25 cellular contexts compared by ENCODE assay signal in the genomic region with DNA sequence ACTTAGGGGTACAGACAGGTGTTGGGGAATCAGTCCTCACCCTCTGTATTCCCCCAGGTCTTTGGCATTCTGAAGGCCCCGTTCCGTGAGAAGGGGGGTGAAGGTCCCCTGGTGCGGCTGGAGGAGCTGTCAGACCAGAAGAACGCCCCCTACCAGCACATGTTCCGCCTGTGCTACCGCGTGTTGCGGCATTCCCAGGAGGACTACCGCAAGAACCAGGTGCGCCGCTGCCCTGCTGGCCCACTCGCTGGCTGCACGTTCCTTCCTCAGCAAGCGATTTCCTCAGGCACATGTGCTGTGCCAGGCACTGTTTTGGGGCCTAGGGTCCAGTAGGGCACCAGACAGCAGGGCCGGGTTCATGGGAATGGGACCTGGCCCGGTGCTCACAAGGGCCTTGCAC.
"Had no signal": no experiment of that assay in that cellular context is flagged by ENCODE, and none has a peak within 500 bp of the region (broad histone marks: within the 10 kb centered on the region; RNA-seq: fewer than 3 reads in every experiment).

No MANE protein-coding gene starts in this region.

- H3K9me3 ChIP-seq: left ventricle myocardium inferior, mucosa of descending colon, pancreas, psoas muscle, stomach, testis, thyroid gland, transverse colon, upper lobe of left lung, vagina had no signal

- DNase-seq: islet precursor cell; left ventricle myocardium inferior; midbrain; mucosa of descending colon; naive thymus-derived CD4-positive, alpha-beta T cell; nucleus accumbens; psoas muscle; stimulated activated CD4-positive, alpha-beta T cell treated with anti-CD3 and anti-CD28 coated beads, Interleukin-12 subunit alpha, Interleukin-12 subunit beta, amount 100 ng/mL, for 4 hours; stimulated activated CD4-positive, alpha-beta T cell treated with anti-CD3 and anti-CD28 coated beads, Interleukin-15, amount 100 ng/mL, for 24 hours; stimulated activated CD4-positive, alpha-beta T cell treated with anti-CD3 and anti-CD28 coated beads, Interleukin-2, amount 100 ng/mL, for 24 hours; stimulated activated CD4-positive, alpha-beta T cell treated with anti-CD3 and anti-CD28 coated beads, Interleukin-4, amount 100 ng/mL, for 1 hour; stimulated activated naive B cell treated with anti-CD40 and anti-IgM and Interleukin-4, amounts not matched to agents 10 μg/mL and 1 μg/mL and 100 μg/mL, for 72 hours; stimulated activated naive CD8-positive, alpha-beta T cell treated with anti-CD3 and anti-CD28 coated beads, Interleukin-15, Interleukin-2, amounts not matched to agents 100 U/mL and 50 U/mL, for 24 hours; stomach; testis; thyroid gland; transverse colon had no signal

- H3K27me3 ChIP-seq: hepatocyte, pancreas, stomach, testis, thyroid gland, transverse colon, upper lobe of left lung, vagina had no signal

- H3K4me3 ChIP-seq: hepatocyte, left ventricle myocardium inferior, lung, mucosa of descending colon, pancreas, psoas muscle, skin epidermis, stomach, testis, thyroid gland, transverse colon, upper lobe of left lung, vagina had no signal

- H3K4me2 ChIP-seq: hepatocyte had no signal

- FAIRE-seq: pancreas had no signal

- ATAC-seq: mucosa of descending colon; naive thymus-derived CD4-positive, alpha-beta T cell; natural killer cell treated with Interleukin-12 subunit alpha and Interleukin-12 subunit beta and Interleukin-15 and Interleukin-18, amount 100 ng/mL, for 72 hours; pancreas; psoas muscle; sciatic nerve; stimulated activated naive B cell treated with anti-CD40 and anti-IgM and Interleukin-4, amounts not matched to agents 10 μg/mL and 1 μg/mL and 100 μg/mL, for 72 hours; stimulated activated naive CD8-positive, alpha-beta T cell treated with anti-CD3 and anti-CD28 coated beads, Interleukin-15, Interleukin-2, amounts not matched to agents 100 U/mL and 50 U/mL, for 24 hours had no signal

- H3K79me2 ChIP-seq: hepatocyte had no signal

- H3K4me1 ChIP-seq: left ventricle myocardium inferior, pancreas, psoas muscle, testis, thyroid gland, transverse colon, upper lobe of left lung had no signal

- H2AFZ ChIP-seq: hepatocyte had no signal

- H3K27ac ChIP-seq: hepatocyte, left ventricle myocardium inferior, pancreas, psoas muscle, skin epidermis, stomach, testis, thyroid gland, transverse colon, upper lobe of left lung, vagina had no signal
